ENCODE assay signal across 8 cellular contexts in the genomic region with DNA sequence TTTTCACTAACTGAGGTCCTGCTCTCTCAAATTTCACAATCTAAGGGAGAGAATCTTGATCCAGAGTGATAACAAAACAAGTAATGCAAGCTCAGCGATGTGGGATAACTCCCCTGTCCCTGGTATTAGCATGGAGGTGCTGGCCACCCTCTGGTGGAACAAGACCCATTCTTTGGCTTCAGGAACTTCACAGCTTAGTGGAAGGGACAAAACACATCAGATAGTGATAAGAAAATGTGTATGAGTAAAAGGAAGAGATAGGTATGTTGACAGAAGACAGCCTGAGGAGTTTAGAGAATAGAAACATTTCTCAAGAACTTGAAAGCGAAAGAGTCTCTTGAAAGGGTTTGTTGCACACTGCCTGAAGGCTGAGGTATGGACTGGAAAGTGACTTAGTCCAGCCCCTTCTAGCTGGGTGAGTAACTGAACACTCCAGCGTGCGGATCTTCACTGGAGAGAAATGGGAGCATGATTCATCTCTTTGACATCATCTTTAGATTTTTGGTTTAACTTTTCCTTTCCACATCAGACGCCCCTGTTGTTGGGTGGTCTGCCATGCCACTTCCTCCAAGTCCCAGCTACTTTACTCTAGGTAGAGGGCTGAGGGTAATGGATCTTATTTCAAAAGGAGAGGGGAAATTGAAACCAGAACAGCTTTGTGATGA. TPM values are rescaled to one million over a fixed set of nuclear protein-coding genes. Genes with fewer than 3 reads are reported as not detected.
DNase-seq lines count a peak whose midpoint lies in the region; ATAC-seq and TF ChIP-seq lines count a peak whose summit lies in the region.

No MANE protein-coding gene starts in this region.

- H3K4me3 ChIP-seq in MG63, result peak overlapping the region; percentile 13; the same call in 1 of the 2 replicates

- H3K9me3 ChIP-seq in MG63, result no peaks in the 10 kb centered on the region

- TF ChIP-seq CTCF in endothelial cell (IDR thresholded peaks at IDR 0.05; ENCODE audit: unreplicated experiment), result no peak

- H3K27ac Mint-ChIP-seq in endothelial cell (ENCODE audit: unreplicated experiment), result no peak overlapping the region

- no peaks in the 10 kb centered on the region for H3K27me3 ChIP-seq in MG63

- DNase-seq in AG20443 (ENCODE audit: low spot score) (peak; percentile 74), MG63 (peak; percentile 57), fibroblast of gingiva (ENCODE audit: low read depth) (peak; percentile 76), endothelial cell (ENCODE audit: low spot score) (no peak), GF-D8 (lab: John Stamatoyannopoulos, UW) (no peak), foreskin melanocyte (no peak), iPS-NIHi11 (ENCODE audit: low spot score) (no peak)

- H3K36me3 Mint-ChIP-seq in endothelial cell (ENCODE audit: low read depth, unreplicated experiment), result no peaks in the 10 kb centered on the region

- peaks cover 2% of the 10 kb centered on the region for H3K27me3 Mint-ChIP-seq in endothelial cell (ENCODE audit: unreplicated experiment)

- peak; percentile 84 for ATAC-seq in GM19455 (IDR thresholded peaks at IDR 0.05; ENCODE audit: unreplicated experiment)

- H3K4me1 Mint-ChIP-seq in endothelial cell (ENCODE audit: unreplicated experiment), result peaks cover 7% of the 10 kb centered on the region

- H3K4me3 Mint-ChIP-seq in endothelial cell (ENCODE audit: unreplicated experiment), result no peak overlapping the region

- no peaks in the 10 kb centered on the region for H3K9me3 Mint-ChIP-seq in endothelial cell (ENCODE audit: unreplicated experiment)

- H3K36me3 ChIP-seq in MG63, result no peaks in the 10 kb centered on the region

RNA-seq across cellular contexts. Expression of gene ZSWIM6, which starts 25.4 kb away (rescaled TPM):
- 1.3 and 3.3 TPM in 2 replicates for total RNA-seq in MG63 (2014; rRNA removed; shearing (Covaris generic); ENCODE audit: low replicate concordance)
- 77.0 TPM for total RNA-seq in endothelial cell (ENCODE audit: unreplicated experiment)

Comparison
In these comparisons a context has a peak if more than half of its experiments do, and no peak if none do; other contexts are left out.
1. DNase-seq: peak in AG20443 (single experiment), MG63 (single experiment) and fibroblast of gingiva (single experiment); none in endothelial cell (single experiment), GF-D8 (single experiment), foreskin melanocyte (single experiment) and iPS-NIHi11 (single experiment).
2. RNA of gene ZSWIM6, which starts 25.4 kb away (total RNA-seq): 77.0 TPM in endothelial cell (single experiment); 1.3 to 3.3 TPM in MG63; every median in the first group is over 10 times any median in the second.